1 cellular context compared by ENCODE assay signal in the genomic region with DNA sequence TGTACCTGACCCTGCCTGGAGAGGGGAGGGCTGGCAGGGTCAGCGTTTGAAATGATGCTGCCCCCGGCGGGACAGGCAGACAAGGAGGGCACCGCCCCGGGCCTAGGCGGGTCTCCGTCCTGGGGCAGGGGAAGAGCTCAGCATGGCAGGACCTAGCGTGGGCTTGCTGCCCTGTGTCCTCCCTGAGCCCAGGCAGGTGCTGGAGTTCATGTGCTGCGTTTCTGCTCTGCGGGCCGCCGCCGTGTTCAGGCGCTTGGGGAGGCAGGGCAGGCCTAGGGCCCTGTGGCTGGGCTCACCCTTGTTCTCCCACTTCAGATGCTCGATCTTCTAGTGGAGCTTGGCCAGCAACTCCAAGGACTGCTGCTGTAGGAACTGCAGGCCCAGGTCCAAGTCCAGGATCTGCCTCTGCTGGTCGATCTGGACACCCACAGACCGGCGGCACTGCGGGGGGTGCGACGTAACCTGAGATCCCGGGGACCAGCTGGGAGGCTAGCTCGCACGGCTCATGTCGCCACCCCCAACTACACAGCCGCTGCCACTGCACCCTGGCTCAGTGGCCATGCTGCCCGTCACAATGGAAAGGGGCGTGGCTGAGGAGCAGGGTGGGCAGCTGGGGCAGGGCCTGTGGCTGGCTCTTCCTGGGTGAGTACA.
TF ChIP-seq lines count a peak whose summit lies in the region.

No MANE protein-coding gene starts in this region.

TF ChIP-seq in HEK293, 187 proteins besides CTCF, POLR2A, EP300 and RAD21 (continued from another document):
- TF ChIP-seq, protein P1, sequence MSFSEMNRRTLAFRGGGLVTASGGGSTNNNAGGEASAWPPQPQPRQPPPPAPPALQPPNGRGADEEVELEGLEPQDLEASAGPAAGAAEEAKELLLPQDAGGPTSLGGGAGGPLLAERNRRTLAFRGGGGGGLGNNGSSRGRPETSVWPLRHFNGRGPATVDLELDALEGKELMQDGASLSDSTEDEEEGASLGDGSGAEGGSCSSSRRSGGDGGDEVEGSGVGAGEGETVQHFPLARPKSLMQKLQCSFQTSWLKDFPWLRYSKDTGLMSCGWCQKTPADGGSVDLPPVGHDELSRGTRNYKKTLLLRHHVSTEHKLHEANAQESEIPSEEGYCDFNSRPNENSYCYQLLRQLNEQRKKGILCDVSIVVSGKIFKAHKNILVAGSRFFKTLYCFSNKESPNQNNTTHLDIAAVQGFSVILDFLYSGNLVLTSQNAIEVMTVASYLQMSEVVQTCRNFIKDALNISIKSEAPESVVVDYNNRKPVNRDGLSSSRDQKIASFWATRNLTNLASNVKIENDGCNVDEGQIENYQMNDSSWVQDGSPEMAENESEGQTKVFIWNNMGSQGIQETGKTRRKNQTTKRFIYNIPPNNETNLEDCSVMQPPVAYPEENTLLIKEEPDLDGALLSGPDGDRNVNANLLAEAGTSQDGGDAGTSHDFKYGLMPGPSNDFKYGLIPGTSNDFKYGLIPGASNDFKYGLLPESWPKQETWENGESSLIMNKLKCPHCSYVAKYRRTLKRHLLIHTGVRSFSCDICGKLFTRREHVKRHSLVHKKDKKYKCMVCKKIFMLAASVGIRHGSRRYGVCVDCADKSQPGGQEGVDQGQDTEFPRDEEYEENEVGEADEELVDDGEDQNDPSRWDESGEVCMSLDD (tag by site-specific recombination; IDR thresholded peaks at IDR 0.05): no peak
- no peak for TF ChIP-seq MZF1 (tag by site-specific recombination; IDR thresholded peaks at IDR 0.05; ENCODE audit: borderline replicate concordance)
- TF ChIP-seq, protein P2, sequence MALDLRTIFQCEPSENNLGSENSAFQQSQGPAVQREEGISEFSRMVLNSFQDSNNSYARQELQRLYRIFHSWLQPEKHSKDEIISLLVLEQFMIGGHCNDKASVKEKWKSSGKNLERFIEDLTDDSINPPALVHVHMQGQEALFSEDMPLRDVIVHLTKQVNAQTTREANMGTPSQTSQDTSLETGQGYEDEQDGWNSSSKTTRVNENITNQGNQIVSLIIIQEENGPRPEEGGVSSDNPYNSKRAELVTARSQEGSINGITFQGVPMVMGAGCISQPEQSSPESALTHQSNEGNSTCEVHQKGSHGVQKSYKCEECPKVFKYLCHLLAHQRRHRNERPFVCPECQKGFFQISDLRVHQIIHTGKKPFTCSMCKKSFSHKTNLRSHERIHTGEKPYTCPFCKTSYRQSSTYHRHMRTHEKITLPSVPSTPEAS (tag by site-specific recombination; IDR thresholded peaks at IDR 0.05): no peak
- TF ChIP-seq PRDM1 (tag by site-specific recombination; IDR thresholded peaks at IDR 0.05): no peak
- TF ChIP-seq MYNN (tag by site-specific recombination; IDR thresholded peaks at IDR 0.05; ENCODE audit: borderline replicate concordance): no peak
- TF ChIP-seq ZNF354C (tag by site-specific recombination; IDR thresholded peaks at IDR 0.05; ENCODE audit: borderline replicate concordance, low read depth): no peak
- peak; percentile 91 for TF ChIP-seq ZNF600 (tag by site-specific recombination; IDR thresholded peaks at IDR 0.05)
- no peak for TF ChIP-seq ZNF548 (tag by site-specific recombination; IDR thresholded peaks at IDR 0.05)
- TF ChIP-seq, protein P3, sequence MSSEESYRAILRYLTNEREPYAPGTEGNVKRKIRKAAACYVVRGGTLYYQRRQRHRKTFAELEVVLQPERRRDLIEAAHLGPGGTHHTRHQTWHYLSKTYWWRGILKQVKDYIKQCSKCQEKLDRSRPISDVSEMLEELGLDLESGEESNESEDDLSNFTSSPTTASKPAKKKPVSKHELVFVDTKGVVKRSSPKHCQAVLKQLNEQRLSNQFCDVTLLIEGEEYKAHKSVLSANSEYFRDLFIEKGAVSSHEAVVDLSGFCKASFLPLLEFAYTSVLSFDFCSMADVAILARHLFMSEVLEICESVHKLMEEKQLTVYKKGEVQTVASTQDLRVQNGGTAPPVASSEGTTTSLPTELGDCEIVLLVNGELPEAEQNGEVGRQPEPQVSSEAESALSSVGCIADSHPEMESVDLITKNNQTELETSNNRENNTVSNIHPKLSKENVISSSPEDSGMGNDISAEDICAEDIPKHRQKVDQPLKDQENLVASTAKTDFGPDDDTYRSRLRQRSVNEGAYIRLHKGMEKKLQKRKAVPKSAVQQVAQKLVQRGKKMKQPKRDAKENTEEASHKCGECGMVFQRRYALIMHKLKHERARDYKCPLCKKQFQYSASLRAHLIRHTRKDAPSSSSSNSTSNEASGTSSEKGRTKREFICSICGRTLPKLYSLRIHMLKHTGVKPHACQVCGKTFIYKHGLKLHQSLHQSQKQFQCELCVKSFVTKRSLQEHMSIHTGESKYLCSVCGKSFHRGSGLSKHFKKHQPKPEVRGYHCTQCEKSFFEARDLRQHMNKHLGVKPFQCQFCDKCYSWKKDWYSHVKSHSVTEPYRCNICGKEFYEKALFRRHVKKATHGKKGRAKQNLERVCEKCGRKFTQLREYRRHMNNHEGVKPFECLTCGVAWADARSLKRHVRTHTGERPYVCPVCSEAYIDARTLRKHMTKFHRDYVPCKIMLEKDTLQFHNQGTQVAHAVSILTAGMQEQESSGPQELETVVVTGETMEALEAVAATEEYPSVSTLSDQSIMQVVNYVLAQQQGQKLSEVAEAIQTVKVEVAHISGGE (tag by site-specific recombination; conservative IDR thresholded peaks at IDR 0.05; ENCODE audit: low read depth): no peak
- no peak for TF ChIP-seq ZNF155 (tag by site-specific recombination; IDR thresholded peaks at IDR 0.05)
- TF ChIP-seq ZNF785 (tag by site-specific recombination; IDR thresholded peaks at IDR 0.05): no peak
- TF ChIP-seq ZNF561 (tag by site-specific recombination; IDR thresholded peaks at IDR 0.05; ENCODE audit: borderline replicate concordance): no peak
- TF ChIP-seq, protein P4, sequence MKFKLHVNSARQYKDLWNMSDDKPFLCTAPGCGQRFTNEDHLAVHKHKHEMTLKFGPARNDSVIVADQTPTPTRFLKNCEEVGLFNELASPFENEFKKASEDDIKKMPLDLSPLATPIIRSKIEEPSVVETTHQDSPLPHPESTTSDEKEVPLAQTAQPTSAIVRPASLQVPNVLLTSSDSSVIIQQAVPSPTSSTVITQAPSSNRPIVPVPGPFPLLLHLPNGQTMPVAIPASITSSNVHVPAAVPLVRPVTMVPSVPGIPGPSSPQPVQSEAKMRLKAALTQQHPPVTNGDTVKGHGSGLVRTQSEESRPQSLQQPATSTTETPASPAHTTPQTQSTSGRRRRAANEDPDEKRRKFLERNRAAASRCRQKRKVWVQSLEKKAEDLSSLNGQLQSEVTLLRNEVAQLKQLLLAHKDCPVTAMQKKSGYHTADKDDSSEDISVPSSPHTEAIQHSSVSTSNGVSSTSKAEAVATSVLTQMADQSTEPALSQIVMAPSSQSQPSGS (tag by site-specific recombination; IDR thresholded peaks at IDR 0.05; ENCODE audit: low read depth): no peak
- TF ChIP-seq ZBTB8A (tag by site-specific recombination; IDR thresholded peaks at IDR 0.05): no peak
- TF ChIP-seq TCF7L2 (IDR thresholded peaks at IDR 0.05; ENCODE audit: borderline replicate concordance, low read depth, low read length): no peak
- no peak for TF ChIP-seq ZBTB48 (tag by site-specific recombination; IDR thresholded peaks at IDR 0.05)
- TF ChIP-seq IKZF3 (tag by site-specific recombination; IDR thresholded peaks at IDR 0.05): no peak
- TF ChIP-seq ZNF157 (tag by site-specific recombination; IDR thresholded peaks at IDR 0.05): no peak
- no peak for TF ChIP-seq ZNF324 (tag by site-specific recombination; IDR thresholded peaks at IDR 0.05)
